Comparison of ENCODE assay signal across 11 cellular contexts in the genomic region with DNA sequence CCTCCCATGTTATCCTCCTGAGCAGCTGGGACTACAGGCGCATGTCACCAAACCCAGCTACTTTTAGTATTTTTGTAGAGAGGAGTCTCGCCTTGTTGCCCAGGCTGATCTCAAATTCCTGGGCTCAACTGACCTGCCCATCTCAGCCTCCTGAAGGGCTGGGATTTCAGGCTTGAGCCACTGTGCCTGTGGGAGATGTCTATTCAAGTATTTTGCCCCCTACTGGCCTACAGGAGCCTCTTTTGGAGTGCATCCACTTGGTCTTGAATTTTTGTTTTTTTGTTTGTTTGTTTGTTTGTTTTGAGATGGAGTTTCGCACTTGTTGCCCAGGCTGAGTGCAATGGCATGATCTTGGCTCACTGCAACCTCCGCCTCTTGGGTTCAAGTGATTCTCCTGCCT. TPM values are rescaled to one million over a fixed set of nuclear protein-coding genes. Genes with fewer than 3 reads are reported as not detected.
DNase-seq lines count a peak whose midpoint lies in the region; ATAC-seq and TF ChIP-seq lines count a peak whose summit lies in the region.
"Had no signal": no experiment of that assay in that cellular context is flagged by ENCODE, and none has a peak within 500 bp of the region (broad histone marks: within the 10 kb centered on the region; RNA-seq: fewer than 3 reads in every experiment).

No MANE protein-coding gene starts in this region.

- peaks cover 9% of the 10 kb centered on the region for H3K79me2 ChIP-seq in MM.1S (ENCODE audit: low read length)

- no peak overlapping the region for H2AFZ ChIP-seq in MM.1S (ENCODE audit: low read length)

- H3K36me3 Mint-ChIP-seq in activated naive CD8-positive, alpha-beta T cell: no peaks in the 10 kb centered on the region
- H3K36me3 Mint-ChIP-seq in activated naive CD8-positive, alpha-beta T cell treated with anti-CD3 and anti-CD28 coated beads, Interleukin-2, amount 50 U/mL, for 24 hours (ENCODE audit: low read depth): no peaks in the 10 kb centered on the region

- ATAC-seq in activated naive CD8-positive, alpha-beta T cell treated with anti-CD3 and anti-CD28 coated beads, Interleukin-2, amount 50 U/mL, for 24 hours: no peak
- no peak for ATAC-seq in GM18505 (IDR thresholded peaks at IDR 0.05; ENCODE audit: unreplicated experiment)
- ATAC-seq in left cardiac atrium: no peak
- ATAC-seq: activated CD4-positive, alpha-beta T cell treated with anti-CD3 and anti-CD28 coated beads for 36 hours had no signal

- H3K36me3 ChIP-seq in MM.1S (replicated peaks; ENCODE audit: insufficient read depth, low read length) (no peaks in the 10 kb centered on the region), spleen (no peaks in the 10 kb centered on the region)

- H3K9me2 ChIP-seq in MM.1S (replicated peaks; ENCODE audit: insufficient read depth, low read length): no peaks in the 10 kb centered on the region

- no peaks in the 10 kb centered on the region for H3K27me3 Mint-ChIP-seq in activated naive CD8-positive, alpha-beta T cell
- no peaks in the 10 kb centered on the region for H3K27me3 Mint-ChIP-seq in activated naive CD8-positive, alpha-beta T cell treated with anti-CD3 and anti-CD28 coated beads, Interleukin-2, amount 50 U/mL, for 24 hours
- H3K27me3 Mint-ChIP-seq: activated CD4-positive, alpha-beta T cell treated with anti-CD3 and anti-CD28 coated beads for 36 hours had no signal

- H3K9ac ChIP-seq in MM.1S (ENCODE audit: low read length): no peak overlapping the region

- H3K4me1 Mint-ChIP-seq in activated naive CD8-positive, alpha-beta T cell (ENCODE audit: low read depth): peaks cover 21% of the 10 kb centered on the region
- peaks cover 26% of the 10 kb centered on the region for H3K4me1 Mint-ChIP-seq in activated naive CD8-positive, alpha-beta T cell treated with anti-CD3 and anti-CD28 coated beads, Interleukin-2, amount 50 U/mL, for 24 hours

- H4K20me1 ChIP-seq in MM.1S (ENCODE audit: insufficient read depth, low read length): no peaks in the 10 kb centered on the region

- WGBS in spleen, 5 donors: 72 to 93% (median 84%) methylated on average over 4 of the region's 4 CpGs

- intact Hi-C loops in spleen (cut with DNase I; ENCODE audit: low total_unique reads): no loop called here
- intact Hi-C loops in left cardiac atrium (cut with DNase I): no loop called here

- no peak overlapping the region for H3K27ac ChIP-seq in MM.1S (ENCODE audit: low read length)
- H3K27ac ChIP-seq in spleen: no peak overlapping the region

- H3K27me3 ChIP-seq in MM.1S (replicated peaks; ENCODE audit: insufficient read depth, low read length) (no peaks in the 10 kb centered on the region), spleen (replicated peaks in 1 of 7) (no peaks in the 10 kb centered on the region)

- H3K4me2 ChIP-seq in MM.1S (ENCODE audit: low read depth, low read length): no peak overlapping the region

- H3K27ac Mint-ChIP-seq in activated naive CD8-positive, alpha-beta T cell: no peak overlapping the region
- no peak overlapping the region for H3K27ac Mint-ChIP-seq in activated naive CD8-positive, alpha-beta T cell treated with anti-CD3 and anti-CD28 coated beads, Interleukin-2, amount 50 U/mL, for 24 hours
- H3K27ac Mint-ChIP-seq: activated CD4-positive, alpha-beta T cell treated with anti-CD3 and anti-CD28 coated beads for 36 hours had no signal

- TF ChIP-seq POLR2A in spleen (IDR thresholded peaks at IDR 0.05) (no peak), GM18505 (IDR thresholded peaks at IDR 0.05; ENCODE audit: borderline replicate concordance, extremely low read depth, insufficient read depth, insufficient read length) (no peak)

- H3K9me3 ChIP-seq in MM.1S (replicated peaks; ENCODE audit: insufficient read depth, low read length): no peaks in the 10 kb centered on the region
- H3K9me3 ChIP-seq in spleen: no peaks in the 10 kb centered on the region

- TF ChIP-seq CTCF in MM.1S (IDR thresholded peaks at IDR 0.05; ENCODE audit: low read length) (peak; percentile 51), epithelial cell of proximal tubule (conservative IDR thresholded peaks at IDR 0.05; ENCODE audit: low read depth, low read length) (peak; percentile 53), spleen (IDR thresholded peaks at IDR 0.05 in 8 of 11, conservative IDR thresholded peaks at IDR 0.05 in 3 of 11) (peak in 2 of 11 experiments; percentile 12 to 14)

- H3K4me3 ChIP-seq in MM.1S (ENCODE audit: low read length): no peak overlapping the region
- H3K4me3 ChIP-seq in epithelial cell of proximal tubule (ENCODE audit: low read depth, low read length): no peak overlapping the region
- H3K4me3 ChIP-seq in spleen: no peak overlapping the region

- H3F3A ChIP-seq in MM.1S (ENCODE audit: insufficient read depth, low read length): peaks cover 5% of the 10 kb centered on the region; the same call in 1 of the 2 replicates

- peak overlapping the region; percentile 20 for H3K4me3 Mint-ChIP-seq in activated naive CD8-positive, alpha-beta T cell
- H3K4me3 Mint-ChIP-seq in activated naive CD8-positive, alpha-beta T cell treated with anti-CD3 and anti-CD28 coated beads, Interleukin-2, amount 50 U/mL, for 24 hours: no peak overlapping the region
- H3K4me3 Mint-ChIP-seq: activated CD4-positive, alpha-beta T cell treated with anti-CD3 and anti-CD28 coated beads for 36 hours had no signal

- H3K9me3 Mint-ChIP-seq in activated naive CD8-positive, alpha-beta T cell (ENCODE audit: low read depth): no peaks in the 10 kb centered on the region
- H3K9me3 Mint-ChIP-seq in activated naive CD8-positive, alpha-beta T cell treated with anti-CD3 and anti-CD28 coated beads, Interleukin-2, amount 50 U/mL, for 24 hours: no peaks in the 10 kb centered on the region

- peaks cover 8% of the 10 kb centered on the region for H3K4me1 ChIP-seq in MM.1S (ENCODE audit: low read length)
- H3K4me1 ChIP-seq in spleen: peaks cover 8 to 31% (median 19%) of the 10 kb centered on the region in 6 donors

- no peak for DNase-seq in activated naive CD8-positive, alpha-beta T cell treated with anti-CD3 and anti-CD28 coated beads, Interleukin-2, amount 50 U/mL, for 24 hours
- DNase-seq in MM.1S: peak; percentile 14
- DNase-seq in epithelial cell of proximal tubule (ENCODE audit: low read depth): no peak
- DNase-seq in spleen: peak; percentile 22
- DNase-seq in HT-29 (ENCODE audit: low spot score): no peak
- DNase-seq in left cardiac atrium: no peak
- DNase-seq: activated CD4-positive, alpha-beta T cell treated with anti-CD3 and anti-CD28 coated beads for 36 hours; C1 segment of cervical spinal cord; nucleus accumbens had no signal

RNA-seq across cellular contexts. Expression of a gene that starts 3.2 kb away (rescaled TPM):
- 64.1 and 102 TPM in 2 replicates for total RNA-seq in epithelial cell of proximal tubule
- total RNA-seq in spleen: 10 to 100 TPM; 50.5 to 73.5 (median 65.8) TPM
- 10 to 100 TPM; 31.9 to 52.5 (median 44.4) TPM for polyA plus RNA-seq in spleen
- 86.5 and 89.3 TPM in 2 replicates for total RNA-seq in HT-29 (2014; rRNA removed; shearing (Covaris generic))
- total RNA-seq in left cardiac atrium: 10 to 100 TPM; 39.7 to 50.5 TPM

RNA-seq across cellular contexts. Expression of a gene that starts 18.0 kb away (rescaled TPM):
- 73.4 and 76.7 TPM in 2 replicates for total RNA-seq in epithelial cell of proximal tubule
- 10 to 100 TPM; 40.4 to 82.9 (median 66.4) TPM for total RNA-seq in spleen
- polyA plus RNA-seq in spleen: 10 to 100 TPM; 10.5 to 14.9 (median 11.7) TPM
- 22.4 and 38.9 TPM in 2 replicates for total RNA-seq in HT-29 (2014; rRNA removed; shearing (Covaris generic))
- total RNA-seq in left cardiac atrium: 10 to 100 TPM; 28.0 to 29.9 TPM

Comparison
In these comparisons a context has a peak if more than half of its experiments do, and no peak if none do; other contexts are left out.
1. DNase-seq: peak in MM.1S (single experiment) and spleen (single experiment); none in activated naive CD8-positive, alpha-beta T cell treated with anti-CD3 and anti-CD28 coated beads, Interleukin-2, amount 50 U/mL, for 24 hours (single experiment), epithelial cell of proximal tubule (single experiment), HT-29 (single experiment) and left cardiac atrium (single experiment).